Comparison of ENCODE assay signal across 14 cellular contexts in genomic region chr1:152003846-152004442, GRCh38. TPM values are rescaled to one million over a fixed set of nuclear protein-coding genes. Genes with fewer than 3 reads are reported as not detected.
DNase-seq lines count a peak whose midpoint lies in the region; ATAC-seq and TF ChIP-seq lines count a peak whose summit lies in the region.
"Had no signal": no experiment of that assay in that cellular context is flagged by ENCODE, and none has a peak within 500 bp of the region (broad histone marks: within the 10 kb centered on the region; RNA-seq: fewer than 3 reads in every experiment).

No MANE protein-coding gene starts in this region.

- no peak overlapping the region for H3K4me2 ChIP-seq in mammary epithelial cell (ENCODE audit: insufficient read depth, low read depth, low read length)

- CTCF ChIA-PET in mammary epithelial cell (lab: Charles Lee; ENCODE audit: low non-redundant PET): interaction anchor here (0.6 to 1.1 kb wide), 2 partner anchors 31 to 72 kb away, joined by 3 to 4 read pairs; no protein-coding TSS in a partner anchor

- peaks cover 50% of the 10 kb centered on the region for H3K4me1 ChIP-seq in mammary epithelial cell (ENCODE audit: insufficient read depth, low read length)

- no peaks in the 10 kb centered on the region for H3K27me3 ChIP-seq in mammary epithelial cell (ENCODE audit: insufficient read depth, low read length)
- H3K27me3 ChIP-seq: adrenal gland had no signal

- no peaks in the 10 kb centered on the region for H3K9me3 ChIP-seq in mammary epithelial cell (replicated peaks; ENCODE audit: insufficient read depth, low read length)
- H3K9me3 ChIP-seq: adrenal gland had no signal

- BruUV-seq in mammary epithelial cell (replicated peaks; lab: Mats Ljungman, UMichigan): no TSS peak

- H4K20me1 ChIP-seq in mammary epithelial cell (ENCODE audit: insufficient read depth, low read length): no peaks in the 10 kb centered on the region

- TF ChIP-seq CTCF in AG10803 (conservative IDR thresholded peaks at IDR 0.05; ENCODE audit: low read length) (peak; percentile 28; the same call in 1 of the 2 replicates), mammary epithelial cell (conservative IDR thresholded peaks at IDR 0.05 in 1 of 2, IDR thresholded peaks at IDR 0.05 in 1 of 2; ENCODE audit: extremely low read depth in 1 of 2, insufficient read depth in 1 of 2, low read depth in 1 of 2, low read length in 2 of 2) (peak; percentile 20 to 51)

- H3K36me3 ChIP-seq in mammary epithelial cell (ENCODE audit: insufficient read depth, low read length): no peaks in the 10 kb centered on the region
- H3K36me3 ChIP-seq: adrenal gland had no signal

- no peak overlapping the region for H3K27ac ChIP-seq in mammary epithelial cell (ENCODE audit: insufficient read depth, low read depth, low read length)
- H3K27ac ChIP-seq: adrenal gland had no signal

- intact Hi-C loops in mammary epithelial cell (cut with micrococcal nuclease): loop anchor here (10.0 kb wide), 2 partner anchors 239 to 409 kb away; partner anchors contain the start of gene MRPL9

- peaks cover 4% of the 10 kb centered on the region for H3K79me2 ChIP-seq in mammary epithelial cell (ENCODE audit: insufficient read depth, low read length)

- H3K9ac ChIP-seq in mammary epithelial cell (ENCODE audit: insufficient read depth, low read length): no peak overlapping the region

- WGBS in mammary epithelial cell (ENCODE audit: low coverage, missing lambda C conversion rate): 97% methylated on average over 4 of the region's 4 CpGs

- no peak for ATAC-seq in GM21528 (IDR thresholded peaks at IDR 0.05; ENCODE audit: low FRiP score, unreplicated experiment)

- dilution Hi-C loops in mammary epithelial cell (cut with HindIII; ENCODE audit: low sequenced_read_pairs): no loop called here

- H2AFZ ChIP-seq in mammary epithelial cell (ENCODE audit: low read depth, low read length): peak overlapping the region; percentile 36

- DNase-seq in AG10803 (ENCODE audit: low read depth): no peak
- DNase-seq in HT-29 (ENCODE audit: low spot score): peak; percentile 61
- DNase-seq in mammary epithelial cell: no peak
- DNase-seq in kidney tubule cell (ENCODE audit: low spot score): peak; percentile 28
- DNase-seq in activated CD4-positive, alpha-beta T cell treated with anti-CD3 and anti-CD28 coated beads, Interleukin-2, amount 50 U/mL, for 1 hour: no peak
- DNase-seq in activated CD8-positive, alpha-beta memory T cell treated with anti-CD3 and anti-CD28 coated beads, Interleukin-2, amount 50 U/mL, for 48 hours: no peak
- no peak for DNase-seq in NCI-H2107 (lab: John Stamatoyannopoulos, UW)
- DNase-seq: activated B cell treated with CpG ODN at 0.5 μM for 24 hours; activated T-cell treated with anti-CD3 and anti-CD28 coated beads, Interleukin-2, amount 50 U/mL, for 1 hour; adrenal gland; CD4-positive, alpha-beta T cell; hippocampal formation; NCI-H446 had no signal

- H3K4me3 ChIP-seq in AG10803 (ENCODE audit: low read length) (no peak overlapping the region), mammary epithelial cell (replicated peaks in 1 of 3; ENCODE audit: insufficient read depth in 1 of 3, low read depth in 2 of 3, low read length in 3 of 3) (no peak overlapping the region)
- H3K4me3 ChIP-seq: adrenal gland had no signal

- in situ Hi-C loops in mammary epithelial cell (cut with MboI; ENCODE audit: low sequenced_read_pairs in 2 of 2): loop anchor here in 1 of 2 donors (10.0 kb wide), 1 partner anchor 79 kb away; no protein-coding TSS in a partner anchor

RNA-seq across cellular contexts. Expression of gene S100A10, which starts 10.3 kb away (rescaled TPM):
- 279 and 305 TPM in 2 replicates for total RNA-seq in HT-29 (2014; rRNA removed; shearing (Covaris generic))
- total RNA-seq in mammary epithelial cell: 1,000 to 10,000 TPM in 1 of 2 donors, 100 to 1,000 TPM in 1; 213 to 2,371 TPM
- 1,008 TPM for polyA plus RNA-seq in mammary epithelial cell
- polyA minus RNA-seq in mammary epithelial cell: 997 TPM

RNA-seq across cellular contexts. Expression of gene S100A11, which starts 32.9 kb away (rescaled TPM):
- total RNA-seq in HT-29 (2014; rRNA removed; shearing (Covaris generic)): 326 and 331 TPM in 2 replicates
- total RNA-seq in mammary epithelial cell: 1,000 to 10,000 TPM in 1 of 2 donors, 100 to 1,000 TPM in 1; 395 to 2,534 TPM
- polyA plus RNA-seq in mammary epithelial cell: 4,742 TPM
- polyA minus RNA-seq in mammary epithelial cell: 4,355 TPM

Comparison
In these comparisons a context has a peak if more than half of its experiments do, and no peak if none do; other contexts are left out.
1. DNase-seq: peak in HT-29 (single experiment) and kidney tubule cell (single experiment); none in AG10803 (single experiment), mammary epithelial cell (single experiment), activated CD4-positive, alpha-beta T cell treated with anti-CD3 and anti-CD28 coated beads, Interleukin-2, amount 50 U/mL, for 1 hour (single experiment), activated CD8-positive, alpha-beta memory T cell treated with anti-CD3 and anti-CD28 coated beads, Interleukin-2, amount 50 U/mL, for 48 hours (single experiment) and NCI-H2107 (single experiment).